In the genomic region with DNA sequence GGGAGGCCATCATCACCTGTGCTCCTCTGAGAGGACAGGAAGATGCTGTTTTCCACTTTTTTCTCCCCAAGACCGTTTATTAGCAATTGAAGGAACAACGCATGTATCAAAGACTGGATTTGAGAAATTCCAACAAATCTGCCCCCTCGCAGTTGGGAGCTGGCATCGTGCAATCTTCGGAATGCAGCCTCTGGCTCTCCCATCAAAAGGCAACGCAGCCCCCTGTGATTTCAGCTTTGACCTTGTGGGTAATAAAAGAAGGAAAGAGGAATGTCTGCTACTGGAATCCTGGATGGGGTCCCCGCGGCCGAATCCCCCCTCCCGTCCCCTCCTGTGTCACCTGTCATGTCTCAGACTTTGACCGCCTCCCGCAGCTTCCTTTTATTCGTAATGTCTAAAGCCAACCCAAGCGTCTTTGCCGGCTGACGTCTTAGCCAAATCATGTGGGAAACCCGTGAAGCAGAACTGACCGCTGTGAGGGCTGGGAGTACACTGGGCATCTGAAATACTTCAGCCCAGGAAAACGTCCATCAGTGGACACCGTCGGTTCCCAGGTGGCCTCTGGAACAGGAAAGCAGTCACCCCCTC, we compare ENCODE assay signal across 1 cellular context.
A peak's percentile ranks its signal among the peaks of the same experiment; 100 is the strongest.
TF ChIP-seq lines count a peak whose summit lies in the region.

No MANE protein-coding gene starts in this region.

TF ChIP-seq in GM12878, 131 proteins besides CTCF, POLR2A, EP300 and RAD21 (continued from another document and continues in another):
- TF ChIP-seq SMAD1 (IDR thresholded peaks at IDR 0.05; ENCODE audit: low read depth, partially characterized antibody): no peak
- no peak for TF ChIP-seq HDAC6 (IDR thresholded peaks at IDR 0.05; ENCODE audit: unreplicated experiment)
- no peak for TF ChIP-seq USF1 (IDR thresholded peaks at IDR 0.05; ENCODE audit: borderline replicate concordance, extremely low read length, insufficient read depth, low read depth, low read length)
- peak; percentile 82; the same call in 1 of the 2 replicates for TF ChIP-seq SMARCA5 (IDR thresholded peaks at IDR 0.05)
- no peak for TF ChIP-seq STAT1 (conservative IDR thresholded peaks at IDR 0.05)
- peak; percentile 64; the same call in 1 of the 2 replicates for TF ChIP-seq MTA2 (IDR thresholded peaks at IDR 0.05; ENCODE audit: low read depth)
- TF ChIP-seq STAT3 (IDR thresholded peaks at IDR 0.05; ENCODE audit: low read depth, low read length): no peak
- TF ChIP-seq RCOR1 (conservative IDR thresholded peaks at IDR 0.05; ENCODE audit: low read depth, low read length): no peak
- TF ChIP-seq, protein P1, sequence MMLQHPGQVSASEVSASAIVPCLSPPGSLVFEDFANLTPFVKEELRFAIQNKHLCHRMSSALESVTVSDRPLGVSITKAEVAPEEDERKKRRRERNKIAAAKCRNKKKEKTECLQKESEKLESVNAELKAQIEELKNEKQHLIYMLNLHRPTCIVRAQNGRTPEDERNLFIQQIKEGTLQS (IDR thresholded peaks at IDR 0.05; ENCODE audit: borderline replicate concordance, extremely low read depth, low read depth, low read length): no peak
- TF ChIP-seq CREB1 (IDR thresholded peaks at IDR 0.05; ENCODE audit: low read depth): 0 out of 2 replicates have a peak, but pooled peaks have one; percentile 41
- TF ChIP-seq PKNOX1 (IDR thresholded peaks at IDR 0.05): 0 out of 2 replicates have a peak, but pooled peaks have one; percentile 49
- TF ChIP-seq CREM (IDR thresholded peaks at IDR 0.05; ENCODE audit: low read depth): no peak
- TF ChIP-seq FOS (IDR thresholded peaks at IDR 0.05; ENCODE audit: borderline replicate concordance, extremely low read depth, insufficient read length): no peak
- TF ChIP-seq RAD51 (IDR thresholded peaks at IDR 0.05): 0 out of 2 replicates have a peak, but pooled peaks have one; percentile 17
- TF ChIP-seq, protein P2, sequence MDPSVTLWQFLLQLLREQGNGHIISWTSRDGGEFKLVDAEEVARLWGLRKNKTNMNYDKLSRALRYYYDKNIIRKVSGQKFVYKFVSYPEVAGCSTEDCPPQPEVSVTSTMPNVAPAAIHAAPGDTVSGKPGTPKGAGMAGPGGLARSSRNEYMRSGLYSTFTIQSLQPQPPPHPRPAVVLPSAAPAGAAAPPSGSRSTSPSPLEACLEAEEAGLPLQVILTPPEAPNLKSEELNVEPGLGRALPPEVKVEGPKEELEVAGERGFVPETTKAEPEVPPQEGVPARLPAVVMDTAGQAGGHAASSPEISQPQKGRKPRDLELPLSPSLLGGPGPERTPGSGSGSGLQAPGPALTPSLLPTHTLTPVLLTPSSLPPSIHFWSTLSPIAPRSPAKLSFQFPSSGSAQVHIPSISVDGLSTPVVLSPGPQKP (IDR thresholded peaks at IDR 0.05; ENCODE audit: low read depth, low read length): no peak
- TF ChIP-seq TCF12 (IDR thresholded peaks at IDR 0.05; ENCODE audit: low read depth, low read length): 0 out of 2 replicates have a peak, but pooled peaks have one; percentile 16
- peak; percentile 45; the same call in 1 of the 2 replicates for TF ChIP-seq CHD2 (IDR thresholded peaks at IDR 0.05; ENCODE audit: borderline replicate concordance, low read depth, low read length)
- TF ChIP-seq, protein P3, sequence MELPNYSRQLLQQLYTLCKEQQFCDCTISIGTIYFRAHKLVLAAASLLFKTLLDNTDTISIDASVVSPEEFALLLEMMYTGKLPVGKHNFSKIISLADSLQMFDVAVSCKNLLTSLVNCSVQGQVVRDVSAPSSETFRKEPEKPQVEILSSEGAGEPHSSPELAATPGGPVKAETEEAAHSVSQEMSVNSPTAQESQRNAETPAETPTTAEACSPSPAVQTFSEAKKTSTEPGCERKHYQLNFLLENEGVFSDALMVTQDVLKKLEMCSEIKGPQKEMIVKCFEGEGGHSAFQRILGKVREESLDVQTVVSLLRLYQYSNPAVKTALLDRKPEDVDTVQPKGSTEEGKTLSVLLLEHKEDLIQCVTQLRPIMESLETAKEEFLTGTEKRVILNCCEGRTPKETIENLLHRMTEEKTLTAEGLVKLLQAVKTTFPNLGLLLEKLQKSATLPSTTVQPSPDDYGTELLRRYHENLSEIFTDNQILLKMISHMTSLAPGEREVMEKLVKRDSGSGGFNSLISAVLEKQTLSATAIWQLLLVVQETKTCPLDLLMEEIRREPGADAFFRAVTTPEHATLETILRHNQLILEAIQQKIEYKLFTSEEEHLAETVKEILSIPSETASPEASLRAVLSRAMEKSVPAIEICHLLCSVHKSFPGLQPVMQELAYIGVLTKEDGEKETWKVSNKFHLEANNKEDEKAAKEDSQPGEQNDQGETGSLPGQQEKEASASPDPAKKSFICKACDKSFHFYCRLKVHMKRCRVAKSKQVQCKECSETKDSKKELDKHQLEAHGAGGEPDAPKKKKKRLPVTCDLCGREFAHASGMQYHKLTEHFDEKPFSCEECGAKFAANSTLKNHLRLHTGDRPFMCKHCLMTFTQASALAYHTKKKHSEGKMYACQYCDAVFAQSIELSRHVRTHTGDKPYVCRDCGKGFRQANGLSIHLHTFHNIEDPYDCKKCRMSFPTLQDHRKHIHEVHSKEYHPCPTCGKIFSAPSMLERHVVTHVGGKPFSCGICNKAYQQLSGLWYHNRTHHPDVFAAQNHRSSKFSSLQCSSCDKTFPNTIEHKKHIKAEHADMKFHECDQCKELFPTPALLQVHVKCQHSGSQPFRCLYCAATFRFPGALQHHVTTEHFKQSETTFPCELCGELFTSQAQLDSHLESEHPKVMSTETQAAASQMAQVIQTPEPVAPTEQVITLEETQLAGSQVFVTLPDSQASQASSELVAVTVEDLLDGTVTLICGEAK (IDR thresholded peaks at IDR 0.05; ENCODE audit: borderline replicate concordance): no peak
- no peak for TF ChIP-seq EGR1 (IDR thresholded peaks at IDR 0.05; ENCODE audit: borderline replicate concordance in 1 of 2, low read depth in 2 of 2, low read length in 2 of 2)
- no peak for TF ChIP-seq NBN (IDR thresholded peaks at IDR 0.05)
- TF ChIP-seq IKZF2 (IDR thresholded peaks at IDR 0.05): peak; percentile 69 to 74
- TF ChIP-seq JUND (IDR thresholded peaks at IDR 0.05; ENCODE audit: low read depth, low read length): no peak
- TF ChIP-seq, protein P4, sequence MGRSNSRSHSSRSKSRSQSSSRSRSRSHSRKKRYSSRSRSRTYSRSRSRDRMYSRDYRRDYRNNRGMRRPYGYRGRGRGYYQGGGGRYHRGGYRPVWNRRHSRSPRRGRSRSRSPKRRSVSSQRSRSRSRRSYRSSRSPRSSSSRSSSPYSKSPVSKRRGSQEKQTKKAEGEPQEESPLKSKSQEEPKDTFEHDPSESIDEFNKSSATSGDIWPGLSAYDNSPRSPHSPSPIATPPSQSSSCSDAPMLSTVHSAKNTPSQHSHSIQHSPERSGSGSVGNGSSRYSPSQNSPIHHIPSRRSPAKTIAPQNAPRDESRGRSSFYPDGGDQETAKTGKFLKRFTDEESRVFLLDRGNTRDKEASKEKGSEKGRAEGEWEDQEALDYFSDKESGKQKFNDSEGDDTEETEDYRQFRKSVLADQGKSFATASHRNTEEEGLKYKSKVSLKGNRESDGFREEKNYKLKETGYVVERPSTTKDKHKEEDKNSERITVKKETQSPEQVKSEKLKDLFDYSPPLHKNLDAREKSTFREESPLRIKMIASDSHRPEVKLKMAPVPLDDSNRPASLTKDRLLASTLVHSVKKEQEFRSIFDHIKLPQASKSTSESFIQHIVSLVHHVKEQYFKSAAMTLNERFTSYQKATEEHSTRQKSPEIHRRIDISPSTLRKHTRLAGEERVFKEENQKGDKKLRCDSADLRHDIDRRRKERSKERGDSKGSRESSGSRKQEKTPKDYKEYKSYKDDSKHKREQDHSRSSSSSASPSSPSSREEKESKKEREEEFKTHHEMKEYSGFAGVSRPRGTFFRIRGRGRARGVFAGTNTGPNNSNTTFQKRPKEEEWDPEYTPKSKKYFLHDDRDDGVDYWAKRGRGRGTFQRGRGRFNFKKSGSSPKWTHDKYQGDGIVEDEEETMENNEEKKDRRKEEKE (IDR thresholded peaks at IDR 0.05): no peak
- no peak for TF ChIP-seq RBBP5 (conservative IDR thresholded peaks at IDR 0.05)
- TF ChIP-seq ESRRA (IDR thresholded peaks at IDR 0.05; ENCODE audit: low read length): no peak
- TF ChIP-seq BCL3 (IDR thresholded peaks at IDR 0.05; ENCODE audit: borderline replicate concordance, insufficient read depth, low read depth, low read length, poor library complexity, severe bottlenecking): no peak
- TF ChIP-seq, protein P5, sequence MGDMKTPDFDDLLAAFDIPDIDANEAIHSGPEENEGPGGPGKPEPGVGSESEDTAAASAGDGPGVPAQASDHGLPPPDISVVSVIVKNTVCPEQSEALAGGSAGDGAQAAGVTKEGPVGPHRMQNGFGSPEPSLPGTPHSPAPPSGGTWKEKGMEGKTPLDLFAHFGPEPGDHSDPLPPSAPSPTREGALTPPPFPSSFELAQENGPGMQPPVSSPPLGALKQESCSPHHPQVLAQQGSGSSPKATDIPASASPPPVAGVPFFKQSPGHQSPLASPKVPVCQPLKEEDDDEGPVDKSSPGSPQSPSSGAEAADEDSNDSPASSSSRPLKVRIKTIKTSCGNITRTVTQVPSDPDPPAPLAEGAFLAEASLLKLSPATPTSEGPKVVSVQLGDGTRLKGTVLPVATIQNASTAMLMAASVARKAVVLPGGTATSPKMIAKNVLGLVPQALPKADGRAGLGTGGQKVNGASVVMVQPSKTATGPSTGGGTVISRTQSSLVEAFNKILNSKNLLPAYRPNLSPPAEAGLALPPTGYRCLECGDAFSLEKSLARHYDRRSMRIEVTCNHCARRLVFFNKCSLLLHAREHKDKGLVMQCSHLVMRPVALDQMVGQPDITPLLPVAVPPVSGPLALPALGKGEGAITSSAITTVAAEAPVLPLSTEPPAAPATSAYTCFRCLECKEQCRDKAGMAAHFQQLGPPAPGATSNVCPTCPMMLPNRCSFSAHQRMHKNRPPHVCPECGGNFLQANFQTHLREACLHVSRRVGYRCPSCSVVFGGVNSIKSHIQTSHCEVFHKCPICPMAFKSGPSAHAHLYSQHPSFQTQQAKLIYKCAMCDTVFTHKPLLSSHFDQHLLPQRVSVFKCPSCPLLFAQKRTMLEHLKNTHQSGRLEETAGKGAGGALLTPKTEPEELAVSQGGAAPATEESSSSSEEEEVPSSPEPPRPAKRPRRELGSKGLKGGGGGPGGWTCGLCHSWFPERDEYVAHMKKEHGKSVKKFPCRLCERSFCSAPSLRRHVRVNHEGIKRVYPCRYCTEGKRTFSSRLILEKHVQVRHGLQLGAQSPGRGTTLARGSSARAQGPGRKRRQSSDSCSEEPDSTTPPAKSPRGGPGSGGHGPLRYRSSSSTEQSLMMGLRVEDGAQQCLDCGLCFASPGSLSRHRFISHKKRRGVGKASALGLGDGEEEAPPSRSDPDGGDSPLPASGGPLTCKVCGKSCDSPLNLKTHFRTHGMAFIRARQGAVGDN (IDR thresholded peaks at IDR 0.05): no peak
- no peak for TF ChIP-seq FOXM1 (IDR thresholded peaks at IDR 0.05; ENCODE audit: low read depth, low read length)
- TF ChIP-seq TBL1XR1 (IDR thresholded peaks at IDR 0.05; ENCODE audit: low read depth, low read length): no peak
- peak; percentile 19; the same call in 1 of the 2 replicates for TF ChIP-seq MLLT1 (IDR thresholded peaks at IDR 0.05)
- TF ChIP-seq CHD4 (IDR thresholded peaks at IDR 0.05): no peak
- no peak for TF ChIP-seq USF2 (IDR thresholded peaks at IDR 0.05; ENCODE audit: borderline replicate concordance, low read depth, low read length)
- no peak for TF ChIP-seq ZZZ3 (IDR thresholded peaks at IDR 0.05; ENCODE audit: control insufficient read depth, insufficient read length, low read depth)
- no peak for TF ChIP-seq TCF3 (IDR thresholded peaks at IDR 0.05; ENCODE audit: borderline replicate concordance, insufficient read depth, low read depth, low read length)
- peak; percentile 67 for TF ChIP-seq IKZF1 (conservative IDR thresholded peaks at IDR 0.05)
- no peak for TF ChIP-seq NFYA (IDR thresholded peaks at IDR 0.05; ENCODE audit: borderline replicate concordance, low read depth, low read length)
- no peak for TF ChIP-seq SMAD5 (IDR thresholded peaks at IDR 0.05; ENCODE audit: low read depth)
- no peak for TF ChIP-seq HDGF (IDR thresholded peaks at IDR 0.05)
